Comparison of ENCODE assay signal across 20 cellular contexts in the genomic region with DNA sequence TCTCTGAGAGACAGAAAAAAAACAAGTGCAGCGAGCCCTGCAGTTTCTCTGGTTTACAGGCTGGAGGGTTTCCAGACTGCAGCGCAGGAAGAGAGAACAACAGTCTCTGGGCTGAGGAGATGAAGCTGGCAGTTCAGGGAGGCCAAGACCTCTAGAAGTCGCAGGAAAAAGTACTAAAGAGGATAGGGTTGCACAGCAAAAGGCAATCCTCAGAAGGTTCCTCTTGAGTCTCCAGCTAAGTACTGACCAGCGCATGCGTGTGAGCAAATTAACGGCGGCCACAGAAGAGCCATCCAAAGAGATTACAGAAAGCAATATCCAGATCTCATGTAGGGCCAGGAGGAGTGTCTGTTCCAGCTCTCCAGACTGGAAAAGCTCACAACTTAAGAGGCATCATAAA. TPM values are rescaled to one million over a fixed set of nuclear protein-coding genes. Genes with fewer than 3 reads are reported as not detected.
DNase-seq lines count a peak whose midpoint lies in the region; ATAC-seq lines count a peak whose summit lies in the region.
"Had no signal": no experiment of that assay in that cellular context is flagged by ENCODE, and none has a peak within 500 bp of the region (broad histone marks: within the 10 kb centered on the region; RNA-seq: fewer than 3 reads in every experiment).

No MANE protein-coding gene starts in this region.

- no peak overlapping the region for H3K4me3 ChIP-seq in rectal smooth muscle tissue (ENCODE audit: low read length)

- peak overlapping the region; percentile 88 for H3K27ac ChIP-seq in rectal smooth muscle tissue (ENCODE audit: low read depth, low read length)

- H3K36me3 ChIP-seq in rectal smooth muscle tissue (ENCODE audit: control insufficient read depth, insufficient read depth, low read length), result no peaks in the 10 kb centered on the region

- intact Hi-C loops in left ventricle myocardium superior (cut with micrococcal nuclease), result no loop called here

- peaks cover 3% of the 10 kb centered on the region for H3K27me3 ChIP-seq in rectal smooth muscle tissue (ENCODE audit: control insufficient read depth, insufficient read depth, low read length)

- DNase-seq in NCI-H446 (lab: John Stamatoyannopoulos, UW), result peak; percentile 23 to 55
- DNase-seq in NCI-H524 (lab: John Stamatoyannopoulos, UW), result peak; percentile 70 to 90
- no peak for DNase-seq in left ventricle myocardium superior
- DNase-seq in CD1c-positive myeloid dendritic cell (ENCODE audit: extremely low spot score), result no peak
- no peak for DNase-seq in AG08395 (ENCODE audit: low spot score)
- DNase-seq: C1 segment of cervical spinal cord, GF-D8, H7, HFFc6, NCI-H187, NCI-H2171, NCI-H82, SIG-M5 had no signal

- peaks cover 44% of the 10 kb centered on the region for H3K4me1 ChIP-seq in rectal smooth muscle tissue (ENCODE audit: control insufficient read depth, insufficient read depth, low read length)

- ATAC-seq in left ventricle myocardium superior (peak; percentile 60), GM21825 (IDR thresholded peaks at IDR 0.05; ENCODE audit: unreplicated experiment) (no peak)

- H3K9ac ChIP-seq in rectal smooth muscle tissue (ENCODE audit: low read length), result no peak overlapping the region

RNA-seq across cellular contexts. Expression of gene CCDC60, which starts 12.2 kb away (rescaled TPM):
- not detected for total RNA-seq in left ventricle myocardium superior
- total RNA-seq: Daoy, HFFc6, HT-29, M059J, NCI-H460, RPMI7951 had no signal

Comparison
In these comparisons a context has a peak if more than half of its experiments do, and no peak if none do; other contexts are left out.
1. DNase-seq: peak in NCI-H446 (2 of 2) and NCI-H524 (2 of 2); none in left ventricle myocardium superior (single experiment), CD1c-positive myeloid dendritic cell (single experiment) and AG08395 (single experiment).